ENCODE assay signal across 6 cellular contexts in the genomic region with DNA sequence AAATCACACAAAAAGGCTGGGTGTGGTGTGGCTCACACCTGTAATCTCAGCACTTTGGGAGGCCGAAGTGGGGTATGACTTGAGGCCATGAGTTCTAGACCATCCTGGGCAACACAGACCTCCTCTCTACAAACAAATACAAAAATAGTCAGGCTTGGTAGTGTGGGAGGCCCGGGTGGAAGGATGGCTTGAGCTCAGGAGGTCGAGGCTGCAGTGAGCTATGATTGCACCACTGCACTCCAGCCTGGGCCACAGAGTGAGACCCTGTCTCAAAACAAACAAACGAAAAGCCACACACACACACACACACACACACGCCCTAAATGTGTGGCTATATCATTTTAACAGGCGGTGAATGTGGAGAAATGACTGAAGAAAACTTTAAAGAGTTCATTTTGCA. TPM values are rescaled to one million over a fixed set of nuclear protein-coding genes. Genes with fewer than 3 reads are reported as not detected.
DNase-seq lines count a peak whose midpoint lies in the region; ATAC-seq, FAIRE-seq and TF ChIP-seq lines count a peak whose summit lies in the region.

No MANE protein-coding gene starts in this region.

- H3K4me3 Mint-ChIP-seq in HFFc6 (peak overlapping the region; percentile 96), astrocyte (ENCODE audit: unreplicated experiment) (peak overlapping the region; percentile 94)

- no peak for FAIRE-seq in astrocyte (lab: Jason Lieb, UNC)

- no peak overlapping the region for H3K9ac ChIP-seq in astrocyte (ENCODE audit: low read length)

- no peaks in the 10 kb centered on the region for H3K9me3 ChIP-seq in astrocyte (ENCODE audit: insufficient read depth, low read depth, low read length)
- no peaks in the 10 kb centered on the region for H3K9me3 ChIP-seq in neutrophil

- H3K9me3 Mint-ChIP-seq in HFFc6: peaks cover 6% of the 10 kb centered on the region
- H3K9me3 Mint-ChIP-seq in astrocyte (ENCODE audit: unreplicated experiment): peaks cover 5% of the 10 kb centered on the region

- H3K27ac Mint-ChIP-seq in HFFc6 (peak overlapping the region; percentile 92), astrocyte (ENCODE audit: unreplicated experiment) (no peak overlapping the region)

- H2AFZ ChIP-seq in astrocyte (ENCODE audit: low read depth, low read length): peak overlapping the region; percentile 74

- H3K27me3 Mint-ChIP-seq in HFFc6 (ENCODE audit: insufficient read depth) (peaks cover 4% of the 10 kb centered on the region), astrocyte (ENCODE audit: low read depth, unreplicated experiment) (no peaks in the 10 kb centered on the region)

- H3K4me3 ChIP-seq in astrocyte (ENCODE audit: insufficient read depth, low read depth, low read length) (no peak overlapping the region), neutrophil (ENCODE audit: low read depth in 1 of 2, low read length in 1 of 2) (peak overlapping the region; percentile 90 to 97)

- H3K27me3 ChIP-seq in astrocyte (ENCODE audit: insufficient read depth, low read length): no peaks in the 10 kb centered on the region
- no peaks in the 10 kb centered on the region for H3K27me3 ChIP-seq in neutrophil

- DNase-seq in HFFc6 (no peak), astrocyte (ENCODE audit: low read depth) (no peak), hippocampal formation (lab: John Stamatoyannopoulos, UW) (no peak)

- H3K36me3 Mint-ChIP-seq in HFFc6 (ENCODE audit: low read depth): peaks cover 11% of the 10 kb centered on the region
- H3K36me3 Mint-ChIP-seq in astrocyte (ENCODE audit: low read depth, unreplicated experiment): peaks cover 9% of the 10 kb centered on the region

- H3K36me3 ChIP-seq in astrocyte (ENCODE audit: insufficient read depth, low read length): peaks cover 13% of the 10 kb centered on the region
- peaks cover 25% of the 10 kb centered on the region for H3K36me3 ChIP-seq in neutrophil

- H3K4me2 ChIP-seq in astrocyte (ENCODE audit: low read length): peak overlapping the region; percentile 87

- TF ChIP-seq CTCF in HFFc6 (IDR thresholded peaks at IDR 0.05) (no peak), astrocyte (IDR thresholded peaks at IDR 0.05; ENCODE audit: insufficient read depth, low read depth, low read length) (no peak), neutrophil (IDR thresholded peaks at IDR 0.05) (no peak)

- H3K4me1 Mint-ChIP-seq in HFFc6 (ENCODE audit: low read depth) (peaks cover 20% of the 10 kb centered on the region), astrocyte (ENCODE audit: low read depth, unreplicated experiment) (peaks cover 5% of the 10 kb centered on the region)

- peaks cover 5% of the 10 kb centered on the region for H3K4me1 ChIP-seq in astrocyte (ENCODE audit: insufficient read depth, low read length)
- H3K4me1 ChIP-seq in neutrophil (ENCODE audit: control insufficient read depth in 1 of 2, insufficient read depth in 1 of 2, low read depth in 1 of 2, low read length in 1 of 2): peaks cover 10 to 20% of the 10 kb centered on the region in 2 experiments

- H4K20me1 ChIP-seq in astrocyte (ENCODE audit: insufficient read depth, low read length): peaks cover 4% of the 10 kb centered on the region

- no peak for ATAC-seq in GM21786 (IDR thresholded peaks at IDR 0.05; ENCODE audit: unreplicated experiment)
- no peak for ATAC-seq in HG02571 (IDR thresholded peaks at IDR 0.05; ENCODE audit: unreplicated experiment)

- H3K27ac ChIP-seq in astrocyte (ENCODE audit: low read depth, low read length) (no peak overlapping the region), neutrophil (peak overlapping the region; percentile 90)

- peaks cover 20% of the 10 kb centered on the region for H3K79me2 ChIP-seq in astrocyte (ENCODE audit: insufficient read depth, low read length)

RNA-seq across cellular contexts. Expression of gene ZNF557, which starts 0.9 kb away (rescaled TPM):
- 1 to 10 TPM; 7.8 to 9.3 (median 8.7) TPM for total RNA-seq in HFFc6 (2021; fragmentation: NEBNext Ultra II Directional; extraction: Animal tissue kit (Norgen Biotek cat#: 25700))
- total RNA-seq in astrocyte: 9.0 and 9.6 TPM in 2 replicates

RNA-seq across cellular contexts. Expression of gene MBD3L3, which starts 10.1 kb away (rescaled TPM):
- not detected for total RNA-seq in HFFc6 (2021; fragmentation: NEBNext Ultra II Directional; extraction: Animal tissue kit (Norgen Biotek cat#: 25700))
- total RNA-seq in astrocyte: not detected in 2 replicates

RNA-seq across cellular contexts. Expression of gene MBD3L2, which starts 19.5 kb away (rescaled TPM):
- total RNA-seq in HFFc6 (2021; fragmentation: NEBNext Ultra II Directional; extraction: Animal tissue kit (Norgen Biotek cat#: 25700)): not detected
- 0.57 TPM in 1 of 2 replicates, not detected in the other for total RNA-seq in astrocyte

RNA-seq across cellular contexts. Expression of gene MBD3L4, which starts 28.6 kb away (rescaled TPM):
- not detected for total RNA-seq in HFFc6 (2021; fragmentation: NEBNext Ultra II Directional; extraction: Animal tissue kit (Norgen Biotek cat#: 25700))
- not detected in 2 replicates for total RNA-seq in astrocyte

RNA-seq across cellular contexts. Expression of gene MBD3L5, which starts 38.2 kb away (rescaled TPM):
- not detected for total RNA-seq in HFFc6 (2021; fragmentation: NEBNext Ultra II Directional; extraction: Animal tissue kit (Norgen Biotek cat#: 25700))
- not detected in 2 replicates for total RNA-seq in astrocyte
